In the genomic region with DNA sequence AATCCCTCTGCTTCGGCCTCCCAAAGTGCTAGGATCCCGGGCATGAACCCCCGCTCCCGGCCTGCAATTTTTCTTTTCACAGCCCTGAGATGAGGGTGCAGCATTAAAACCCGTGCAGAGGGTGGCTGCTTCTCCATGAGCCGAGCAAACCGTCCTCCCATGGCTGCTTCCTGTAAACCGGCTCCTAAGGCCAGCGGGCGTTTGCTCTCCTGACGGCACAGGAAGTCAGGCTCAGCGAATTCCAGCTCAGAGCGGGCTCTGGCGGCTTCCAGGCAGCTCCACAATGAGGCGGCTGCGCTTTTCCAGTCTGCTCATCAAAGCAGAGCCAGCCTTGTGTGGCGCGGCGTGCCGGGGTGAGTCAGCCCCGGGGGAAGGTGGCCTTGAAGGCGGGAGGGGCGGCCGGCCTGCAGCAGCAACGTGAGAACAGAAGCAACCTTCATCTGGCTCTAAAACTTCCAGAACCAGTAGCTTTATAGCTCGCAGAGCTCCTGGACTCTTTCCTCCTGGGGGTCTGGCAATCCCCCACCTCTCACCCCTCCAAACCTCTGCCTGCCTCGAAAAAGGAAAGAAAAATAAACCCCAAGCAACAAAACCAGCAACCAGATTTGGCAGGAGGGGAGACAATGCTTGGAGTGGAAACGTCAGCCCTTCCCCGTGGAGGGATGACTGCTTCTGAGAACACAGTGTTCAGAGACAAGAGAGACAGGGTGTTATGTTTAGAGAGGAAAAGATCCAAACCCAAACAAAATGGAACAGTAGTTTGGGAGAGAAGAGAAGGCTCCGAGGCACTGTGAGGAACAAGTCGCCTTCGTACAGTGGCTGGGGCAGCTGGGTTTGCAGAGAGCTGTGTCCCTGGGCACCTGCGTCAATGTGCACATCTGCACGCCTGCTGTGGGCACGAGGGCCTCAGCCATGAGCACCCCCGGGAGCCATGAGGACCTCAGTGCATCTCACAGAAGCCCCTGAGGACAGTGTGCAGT, we compare ENCODE assay signal across 1 cellular context.
A peak's percentile ranks its signal among the peaks of the same experiment; 100 is the strongest.
TF ChIP-seq lines count a peak whose summit lies in the region.

No MANE protein-coding gene starts in this region.

TF ChIP-seq in HepG2, 621 proteins besides CTCF, POLR2A, EP300 and RAD21 (continued from another document and continues in another):
- TF ChIP-seq, protein P1, sequence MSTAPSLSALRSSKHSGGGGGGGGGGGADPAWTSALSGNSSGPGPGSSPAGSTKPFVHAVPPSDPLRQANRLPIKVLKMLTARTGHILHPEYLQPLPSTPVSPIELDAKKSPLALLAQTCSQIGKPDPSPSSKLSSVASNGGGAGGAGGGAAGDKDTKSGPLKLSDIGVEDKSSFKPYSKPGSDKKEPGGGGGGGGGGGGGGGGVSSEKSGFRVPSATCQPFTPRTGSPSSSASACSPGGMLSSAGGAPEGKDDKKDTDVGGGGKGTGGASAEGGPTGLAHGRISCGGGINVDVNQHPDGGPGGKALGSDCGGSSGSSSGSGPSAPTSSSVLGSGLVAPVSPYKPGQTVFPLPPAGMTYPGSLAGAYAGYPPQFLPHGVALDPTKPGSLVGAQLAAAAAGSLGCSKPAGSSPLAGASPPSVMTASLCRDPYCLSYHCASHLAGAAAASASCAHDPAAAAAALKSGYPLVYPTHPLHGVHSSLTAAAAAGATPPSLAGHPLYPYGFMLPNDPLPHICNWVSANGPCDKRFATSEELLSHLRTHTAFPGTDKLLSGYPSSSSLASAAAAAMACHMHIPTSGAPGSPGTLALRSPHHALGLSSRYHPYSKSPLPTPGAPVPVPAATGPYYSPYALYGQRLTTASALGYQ (CRISPR knock-in tag; IDR thresholded peaks at IDR 0.05) = no peak
- TF ChIP-seq TEAD3 (CRISPR knock-in tag; optimal IDR thresholded peaks at IDR 0.05; ENCODE audit: borderline replicate concordance) (peak; percentile 95), BCL6 (CRISPR knock-in tag; IDR thresholded peaks at IDR 0.05) (peak; percentile 79), HOXA9 (CRISPR knock-in tag; IDR thresholded peaks at IDR 0.05; ENCODE audit: borderline replicate concordance) (no peak), NCOA1 (CRISPR knock-in tag; IDR thresholded peaks at IDR 0.05) (no peak), ZMYM3 (CRISPR knock-in tag; IDR thresholded peaks at IDR 0.05) (peak; percentile 87), BRD4 (CRISPR knock-in tag; IDR thresholded peaks at IDR 0.05) (peak; percentile 53; the same call in 1 of the 2 replicates), TARDBP (CRISPR knock-in tag; IDR thresholded peaks at IDR 0.05) (peak; percentile 88), ZNF484 (CRISPR knock-in tag; IDR thresholded peaks at IDR 0.05; ENCODE audit: borderline replicate concordance, low read depth) (no peak), HDAC1 (CRISPR knock-in tag; IDR thresholded peaks at IDR 0.05) (peak; percentile 90), HNRNPLL (IDR thresholded peaks at IDR 0.05; ENCODE audit: low read depth, low read length, poor library complexity, severe bottlenecking) (peak; percentile 72), HNF4G (IDR thresholded peaks at IDR 0.05; ENCODE audit: borderline replicate concordance, low read depth, low read length) (no peak; the same call in 1 of the 2 replicates), HNF4G (CRISPR knock-in tag; IDR thresholded peaks at IDR 0.05; ENCODE audit: borderline replicate concordance, low read depth) (no peak), SMARCE1 (IDR thresholded peaks at IDR 0.05; ENCODE audit: borderline replicate concordance) (no peak), TBP (CRISPR knock-in tag; IDR thresholded peaks at IDR 0.05) (no peak), ZZZ3 (CRISPR knock-in tag; IDR thresholded peaks at IDR 0.05; ENCODE audit: borderline replicate concordance) (no peak), HCFC1 (IDR thresholded peaks at IDR 0.05; ENCODE audit: low read depth, low read length) (no peak), XBP1 (CRISPR knock-in tag; IDR thresholded peaks at IDR 0.05) (no peak), EED (CRISPR knock-in tag; IDR thresholded peaks at IDR 0.05) (no peak), ZNF12 (CRISPR knock-in tag; IDR thresholded peaks at IDR 0.05) (peak; percentile 79; the same call in 1 of the 2 replicates), CENPX (CRISPR knock-in tag; IDR thresholded peaks at IDR 0.05) (no peak), ZNF709 (CRISPR knock-in tag; IDR thresholded peaks at IDR 0.05) (no peak)
- TF ChIP-seq, protein P2, sequence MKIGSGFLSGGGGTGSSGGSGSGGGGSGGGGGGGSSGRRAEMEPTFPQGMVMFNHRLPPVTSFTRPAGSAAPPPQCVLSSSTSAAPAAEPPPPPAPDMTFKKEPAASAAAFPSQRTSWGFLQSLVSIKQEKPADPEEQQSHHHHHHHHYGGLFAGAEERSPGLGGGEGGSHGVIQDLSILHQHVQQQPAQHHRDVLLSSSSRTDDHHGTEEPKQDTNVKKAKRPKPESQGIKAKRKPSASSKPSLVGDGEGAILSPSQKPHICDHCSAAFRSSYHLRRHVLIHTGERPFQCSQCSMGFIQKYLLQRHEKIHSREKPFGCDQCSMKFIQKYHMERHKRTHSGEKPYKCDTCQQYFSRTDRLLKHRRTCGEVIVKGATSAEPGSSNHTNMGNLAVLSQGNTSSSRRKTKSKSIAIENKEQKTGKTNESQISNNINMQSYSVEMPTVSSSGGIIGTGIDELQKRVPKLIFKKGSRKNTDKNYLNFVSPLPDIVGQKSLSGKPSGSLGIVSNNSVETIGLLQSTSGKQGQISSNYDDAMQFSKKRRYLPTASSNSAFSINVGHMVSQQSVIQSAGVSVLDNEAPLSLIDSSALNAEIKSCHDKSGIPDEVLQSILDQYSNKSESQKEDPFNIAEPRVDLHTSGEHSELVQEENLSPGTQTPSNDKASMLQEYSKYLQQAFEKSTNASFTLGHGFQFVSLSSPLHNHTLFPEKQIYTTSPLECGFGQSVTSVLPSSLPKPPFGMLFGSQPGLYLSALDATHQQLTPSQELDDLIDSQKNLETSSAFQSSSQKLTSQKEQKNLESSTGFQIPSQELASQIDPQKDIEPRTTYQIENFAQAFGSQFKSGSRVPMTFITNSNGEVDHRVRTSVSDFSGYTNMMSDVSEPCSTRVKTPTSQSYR (CRISPR knock-in tag; IDR thresholded peaks at IDR 0.05; ENCODE audit: borderline replicate concordance) = peak; percentile 57; the same call in 1 of the 2 replicates
- TF ChIP-seq, protein P3, sequence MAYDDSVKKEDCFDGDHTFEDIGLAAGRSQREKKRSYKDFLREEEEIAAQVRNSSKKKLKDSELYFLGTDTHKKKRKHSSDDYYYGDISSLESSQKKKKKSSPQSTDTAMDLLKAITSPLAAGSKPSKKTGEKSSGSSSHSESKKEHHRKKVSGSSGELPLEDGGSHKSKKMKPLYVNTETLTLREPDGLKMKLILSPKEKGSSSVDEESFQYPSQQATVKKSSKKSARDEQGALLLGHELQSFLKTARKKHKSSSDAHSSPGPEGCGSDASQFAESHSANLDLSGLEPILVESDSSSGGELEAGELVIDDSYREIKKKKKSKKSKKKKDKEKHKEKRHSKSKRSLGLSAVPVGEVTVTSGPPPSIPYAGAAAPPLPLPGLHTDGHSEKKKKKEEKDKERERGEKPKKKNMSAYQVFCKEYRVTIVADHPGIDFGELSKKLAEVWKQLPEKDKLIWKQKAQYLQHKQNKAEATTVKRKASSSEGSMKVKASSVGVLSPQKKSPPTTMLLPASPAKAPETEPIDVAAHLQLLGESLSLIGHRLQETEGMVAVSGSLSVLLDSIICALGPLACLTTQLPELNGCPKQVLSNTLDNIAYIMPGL (CRISPR knock-in tag; IDR thresholded peaks at IDR 0.05; ENCODE audit: borderline replicate concordance in 1 of 2, low read depth in 1 of 2) = peak; percentile 82 to 86; a peak in 3 of 4 replicates
- TF ChIP-seq, protein P4, sequence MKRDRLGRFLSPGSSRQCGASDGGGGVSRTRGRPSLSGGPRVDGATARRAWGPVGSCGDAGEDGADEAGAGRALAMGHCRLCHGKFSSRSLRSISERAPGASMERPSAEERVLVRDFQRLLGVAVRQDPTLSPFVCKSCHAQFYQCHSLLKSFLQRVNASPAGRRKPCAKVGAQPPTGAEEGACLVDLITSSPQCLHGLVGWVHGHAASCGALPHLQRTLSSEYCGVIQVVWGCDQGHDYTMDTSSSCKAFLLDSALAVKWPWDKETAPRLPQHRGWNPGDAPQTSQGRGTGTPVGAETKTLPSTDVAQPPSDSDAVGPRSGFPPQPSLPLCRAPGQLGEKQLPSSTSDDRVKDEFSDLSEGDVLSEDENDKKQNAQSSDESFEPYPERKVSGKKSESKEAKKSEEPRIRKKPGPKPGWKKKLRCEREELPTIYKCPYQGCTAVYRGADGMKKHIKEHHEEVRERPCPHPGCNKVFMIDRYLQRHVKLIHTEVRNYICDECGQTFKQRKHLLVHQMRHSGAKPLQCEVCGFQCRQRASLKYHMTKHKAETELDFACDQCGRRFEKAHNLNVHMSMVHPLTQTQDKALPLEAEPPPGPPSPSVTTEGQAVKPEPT (CRISPR knock-in tag; IDR thresholded peaks at IDR 0.05; ENCODE audit: low read depth) = 0 out of 2 replicates have a peak, but pooled peaks have one; percentile 63
- TF ChIP-seq, protein P5, sequence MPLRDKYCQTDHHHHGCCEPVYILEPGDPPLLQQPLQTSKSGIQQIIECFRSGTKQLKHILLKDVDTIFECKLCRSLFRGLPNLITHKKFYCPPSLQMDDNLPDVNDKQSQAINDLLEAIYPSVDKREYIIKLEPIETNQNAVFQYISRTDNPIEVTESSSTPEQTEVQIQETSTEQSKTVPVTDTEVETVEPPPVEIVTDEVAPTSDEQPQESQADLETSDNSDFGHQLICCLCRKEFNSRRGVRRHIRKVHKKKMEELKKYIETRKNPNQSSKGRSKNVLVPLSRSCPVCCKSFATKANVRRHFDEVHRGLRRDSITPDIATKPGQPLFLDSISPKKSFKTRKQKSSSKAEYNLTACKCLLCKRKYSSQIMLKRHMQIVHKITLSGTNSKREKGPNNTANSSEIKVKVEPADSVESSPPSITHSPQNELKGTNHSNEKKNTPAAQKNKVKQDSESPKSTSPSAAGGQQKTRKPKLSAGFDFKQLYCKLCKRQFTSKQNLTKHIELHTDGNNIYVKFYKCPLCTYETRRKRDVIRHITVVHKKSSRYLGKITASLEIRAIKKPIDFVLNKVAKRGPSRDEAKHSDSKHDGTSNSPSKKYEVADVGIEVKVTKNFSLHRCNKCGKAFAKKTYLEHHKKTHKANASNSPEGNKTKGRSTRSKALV (CRISPR knock-in tag; IDR thresholded peaks at IDR 0.05) = peak; percentile 88; the same call in 1 of the 2 replicates
- TF ChIP-seq, protein P6, sequence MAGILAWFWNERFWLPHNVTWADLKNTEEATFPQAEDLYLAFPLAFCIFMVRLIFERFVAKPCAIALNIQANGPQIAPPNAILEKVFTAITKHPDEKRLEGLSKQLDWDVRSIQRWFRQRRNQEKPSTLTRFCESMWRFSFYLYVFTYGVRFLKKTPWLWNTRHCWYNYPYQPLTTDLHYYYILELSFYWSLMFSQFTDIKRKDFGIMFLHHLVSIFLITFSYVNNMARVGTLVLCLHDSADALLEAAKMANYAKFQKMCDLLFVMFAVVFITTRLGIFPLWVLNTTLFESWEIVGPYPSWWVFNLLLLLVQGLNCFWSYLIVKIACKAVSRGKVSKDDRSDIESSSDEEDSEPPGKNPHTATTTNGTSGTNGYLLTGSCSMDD (CRISPR knock-in tag; IDR thresholded peaks at IDR 0.05) = no peak
- TF ChIP-seq, protein P7, sequence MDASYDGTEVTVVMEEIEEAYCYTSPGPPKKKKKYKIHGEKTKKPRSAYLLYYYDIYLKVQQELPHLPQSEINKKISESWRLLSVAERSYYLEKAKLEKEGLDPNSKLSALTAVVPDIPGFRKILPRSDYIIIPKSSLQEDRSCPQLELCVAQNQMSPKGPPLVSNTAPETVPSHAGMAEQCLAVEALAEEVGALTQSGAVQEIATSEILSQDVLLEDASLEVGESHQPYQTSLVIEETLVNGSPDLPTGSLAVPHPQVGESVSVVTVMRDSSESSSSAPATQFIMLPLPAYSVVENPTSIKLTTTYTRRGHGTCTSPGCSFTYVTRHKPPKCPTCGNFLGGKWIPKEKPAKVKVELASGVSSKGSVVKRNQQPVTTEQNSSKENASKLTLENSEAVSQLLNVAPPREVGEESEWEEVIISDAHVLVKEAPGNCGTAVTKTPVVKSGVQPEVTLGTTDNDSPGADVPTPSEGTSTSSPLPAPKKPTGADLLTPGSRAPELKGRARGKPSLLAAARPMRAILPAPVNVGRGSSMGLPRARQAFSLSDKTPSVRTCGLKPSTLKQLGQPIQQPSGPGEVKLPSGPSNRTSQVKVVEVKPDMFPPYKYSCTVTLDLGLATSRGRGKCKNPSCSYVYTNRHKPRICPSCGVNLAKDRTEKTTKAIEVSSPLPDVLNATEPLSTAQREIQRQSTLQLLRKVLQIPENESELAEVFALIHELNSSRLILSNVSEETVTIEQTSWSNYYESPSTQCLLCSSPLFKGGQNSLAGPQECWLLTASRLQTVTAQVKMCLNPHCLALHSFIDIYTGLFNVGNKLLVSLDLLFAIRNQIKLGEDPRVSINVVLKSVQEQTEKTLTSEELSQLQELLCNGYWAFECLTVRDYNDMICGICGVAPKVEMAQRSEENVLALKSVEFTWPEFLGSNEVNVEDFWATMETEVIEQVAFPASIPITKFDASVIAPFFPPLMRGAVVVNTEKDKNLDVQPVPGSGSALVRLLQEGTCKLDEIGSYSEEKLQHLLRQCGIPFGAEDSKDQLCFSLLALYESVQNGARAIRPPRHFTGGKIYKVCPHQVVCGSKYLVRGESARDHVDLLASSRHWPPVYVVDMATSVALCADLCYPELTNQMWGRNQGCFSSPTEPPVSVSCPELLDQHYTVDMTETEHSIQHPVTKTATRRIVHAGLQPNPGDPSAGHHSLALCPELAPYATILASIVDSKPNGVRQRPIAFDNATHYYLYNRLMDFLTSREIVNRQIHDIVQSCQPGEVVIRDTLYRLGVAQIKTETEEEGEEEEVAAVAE (CRISPR knock-in tag; IDR thresholded peaks at IDR 0.05; ENCODE audit: borderline replicate concordance) = no peak
- TF ChIP-seq, protein P8, sequence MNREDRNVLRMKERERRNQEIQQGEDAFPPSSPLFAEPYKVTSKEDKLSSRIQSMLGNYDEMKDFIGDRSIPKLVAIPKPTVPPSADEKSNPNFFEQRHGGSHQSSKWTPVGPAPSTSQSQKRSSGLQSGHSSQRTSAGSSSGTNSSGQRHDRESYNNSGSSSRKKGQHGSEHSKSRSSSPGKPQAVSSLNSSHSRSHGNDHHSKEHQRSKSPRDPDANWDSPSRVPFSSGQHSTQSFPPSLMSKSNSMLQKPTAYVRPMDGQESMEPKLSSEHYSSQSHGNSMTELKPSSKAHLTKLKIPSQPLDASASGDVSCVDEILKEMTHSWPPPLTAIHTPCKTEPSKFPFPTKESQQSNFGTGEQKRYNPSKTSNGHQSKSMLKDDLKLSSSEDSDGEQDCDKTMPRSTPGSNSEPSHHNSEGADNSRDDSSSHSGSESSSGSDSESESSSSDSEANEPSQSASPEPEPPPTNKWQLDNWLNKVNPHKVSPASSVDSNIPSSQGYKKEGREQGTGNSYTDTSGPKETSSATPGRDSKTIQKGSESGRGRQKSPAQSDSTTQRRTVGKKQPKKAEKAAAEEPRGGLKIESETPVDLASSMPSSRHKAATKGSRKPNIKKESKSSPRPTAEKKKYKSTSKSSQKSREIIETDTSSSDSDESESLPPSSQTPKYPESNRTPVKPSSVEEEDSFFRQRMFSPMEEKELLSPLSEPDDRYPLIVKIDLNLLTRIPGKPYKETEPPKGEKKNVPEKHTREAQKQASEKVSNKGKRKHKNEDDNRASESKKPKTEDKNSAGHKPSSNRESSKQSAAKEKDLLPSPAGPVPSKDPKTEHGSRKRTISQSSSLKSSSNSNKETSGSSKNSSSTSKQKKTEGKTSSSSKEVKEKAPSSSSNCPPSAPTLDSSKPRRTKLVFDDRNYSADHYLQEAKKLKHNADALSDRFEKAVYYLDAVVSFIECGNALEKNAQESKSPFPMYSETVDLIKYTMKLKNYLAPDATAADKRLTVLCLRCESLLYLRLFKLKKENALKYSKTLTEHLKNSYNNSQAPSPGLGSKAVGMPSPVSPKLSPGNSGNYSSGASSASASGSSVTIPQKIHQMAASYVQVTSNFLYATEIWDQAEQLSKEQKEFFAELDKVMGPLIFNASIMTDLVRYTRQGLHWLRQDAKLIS (CRISPR knock-in tag; IDR thresholded peaks at IDR 0.05) = 0 out of 2 replicates have a peak, but pooled peaks have one; percentile 49
- TF ChIP-seq, protein P9, sequence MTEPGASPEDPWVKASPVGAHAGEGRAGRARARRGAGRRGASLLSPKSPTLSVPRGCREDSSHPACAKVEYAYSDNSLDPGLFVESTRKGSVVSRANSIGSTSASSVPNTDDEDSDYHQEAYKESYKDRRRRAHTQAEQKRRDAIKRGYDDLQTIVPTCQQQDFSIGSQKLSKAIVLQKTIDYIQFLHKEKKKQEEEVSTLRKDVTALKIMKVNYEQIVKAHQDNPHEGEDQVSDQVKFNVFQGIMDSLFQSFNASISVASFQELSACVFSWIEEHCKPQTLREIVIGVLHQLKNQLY (CRISPR knock-in tag; IDR thresholded peaks at IDR 0.05) = peak; percentile 80
